Comparison of ENCODE assay signal across 11 cellular contexts in the genomic region with DNA sequence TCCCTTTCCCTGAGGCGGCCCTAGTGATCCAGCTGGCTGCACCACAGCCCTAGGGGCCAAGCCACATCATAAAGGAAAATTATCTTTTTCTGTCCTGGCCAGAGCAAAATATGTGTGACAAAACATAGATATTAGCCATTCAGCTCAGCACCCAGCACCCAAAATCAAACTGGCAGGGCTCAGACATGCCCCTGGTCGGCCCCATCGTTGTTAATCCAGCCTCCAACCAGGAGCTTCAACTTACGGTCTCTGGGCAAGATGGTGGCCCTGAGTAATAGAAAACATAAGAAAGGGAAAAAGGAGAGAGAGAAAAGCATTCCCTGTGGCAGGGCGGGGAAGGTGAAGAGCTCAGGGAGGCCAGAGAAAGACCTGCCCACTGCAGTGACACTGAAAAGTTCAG.
"Had no signal": no experiment of that assay in that cellular context is flagged by ENCODE, and none has a peak within 500 bp of the region (broad histone marks: within the 10 kb centered on the region; RNA-seq: fewer than 3 reads in every experiment).

No MANE protein-coding gene starts in this region.

- H3K9me3 ChIP-seq: HAP-1 had no signal

- H2AFZ ChIP-seq: GM23248, GM23338 had no signal

- H3K27ac ChIP-seq: GM23248 had no signal

- ATAC-seq: GM23338, HCT116 had no signal

- H3K27ac Mint-ChIP-seq: GM23338, H9, HFFc6 had no signal

- H3K4me2 ChIP-seq: GM23338 had no signal

- FAIRE-seq: H1, H54 had no signal

- H3K4me3 Mint-ChIP-seq: GM23338, H9, HFFc6 had no signal

- H3K9ac ChIP-seq: GM23248 had no signal

- H3K4me1 Mint-ChIP-seq: GM23338 had no signal

- DNase-seq: GM23248, GOT3, H7, H9, HCEC 1CT, HFFc6 had no signal

- H3K9me3 Mint-ChIP-seq: HFFc6 had no signal

- H3K36me3 ChIP-seq: HAP-1 had no signal

- H3K4me3 ChIP-seq: GM23248, GM23338, HAP-1 had no signal
